ENCODE assay signal across 30 cellular contexts in genomic region chr10:42816917-42817316, GRCh38.
"Had no signal": no experiment of that assay in that cellular context is flagged by ENCODE, and none has a peak within 500 bp of the region (broad histone marks: within the 10 kb centered on the region; RNA-seq: fewer than 3 reads in every experiment).

No MANE protein-coding gene starts in this region.

- H3K27me3 Mint-ChIP-seq: activated naive CD8-positive, alpha-beta T cell treated with anti-CD3 and anti-CD28 coated beads, Interleukin-2, amount 10 ng/mL, durations not matched to agents 7 days and 5 days had no signal

- FAIRE-seq: astrocyte had no signal

- H3K4me3 Mint-ChIP-seq: activated naive CD8-positive, alpha-beta T cell treated with anti-CD3 and anti-CD28 coated beads, Interleukin-2, amount 10 ng/mL, durations not matched to agents 7 days and 5 days; activated T-cell treated with anti-CD3 and anti-CD28 coated beads, Interleukin-2, amount 50 U/mL, for 72 hours; nephron had no signal

- H3K4me1 ChIP-seq: esophagus muscularis mucosa, foreskin keratinocyte, heart right ventricle, prostate gland, suprapubic skin, tibial artery had no signal

- H3K36me3 ChIP-seq: ovary, prostate gland had no signal

- H3K27ac Mint-ChIP-seq: activated naive CD8-positive, alpha-beta T cell treated with anti-CD3 and anti-CD28 coated beads, Interleukin-2, amount 10 ng/mL, durations not matched to agents 7 days and 5 days; activated T-cell treated with anti-CD3 and anti-CD28 coated beads, Interleukin-2, amount 50 U/mL, for 72 hours; nephron had no signal

- H3K27me3 ChIP-seq: brain microvascular endothelial cell, esophagus muscularis mucosa, foreskin keratinocyte, heart right ventricle, neutrophil, ovary, suprapubic skin, tibial artery had no signal

- H3K4me1 Mint-ChIP-seq: nephron had no signal

- H3K9me3 ChIP-seq: esophagus muscularis mucosa, neutrophil, ovary, prostate gland, suprapubic skin had no signal

- H3K27ac ChIP-seq: brain microvascular endothelial cell, esophagus muscularis mucosa, foreskin keratinocyte, heart right ventricle, left ventricle myocardium inferior, neutrophil, ovary, prostate gland, skin epidermis, suprapubic skin, tibial artery had no signal

- DNase-seq: activated CD4-positive, alpha-beta T cell treated with anti-CD3 and anti-CD28 coated beads for 1 hour; activated CD4-positive, alpha-beta T cell treated with anti-CD3 and anti-CD28 coated beads, Interleukin-2, amount 50 U/mL, for 1 hour; activated effector memory CD4-positive, alpha-beta T cell treated with Interleukin-2 at 50 U/mL for 16 hours; activated naive CD4-positive, alpha-beta T cell treated with Interleukin-2 at 50 U/mL for 16 hours; activated naive CD8-positive, alpha-beta T cell treated with anti-CD3 and anti-CD28 coated beads, Interleukin-2, amount 10 ng/mL, durations not matched to agents 7 days and 5 days; activated T-cell treated with anti-CD3 and anti-CD28 coated beads for 4 hours; activated T-cell treated with anti-CD3 and anti-CD28 coated beads, Interleukin-2, amount 50 U/mL, for 72 hours; amniotic stem cell; brain microvascular endothelial cell; foreskin keratinocyte; heart right ventricle; islet precursor cell; left ventricle myocardium inferior; mucosa of descending colon; ovary; retina; stimulated activated CD4-positive, alpha-beta T cell treated with anti-CD3 and anti-CD28 coated beads, Interleukin-12 subunit alpha, Interleukin-12 subunit beta, amount 100 ng/mL, for 4 hours; stimulated activated CD4-positive, alpha-beta T cell treated with anti-CD3 and anti-CD28 coated beads, Interleukin-4, amount 100 ng/mL, for 24 hours; stimulated activated naive CD4-positive, alpha-beta T cell; T-helper 2 cell; tibial artery had no signal

- ATAC-seq: activated T-cell treated with anti-CD3 and anti-CD28 coated beads, Interleukin-2, amount 50 U/mL, for 72 hours; foreskin keratinocyte; heart right ventricle; mucosa of descending colon; sciatic nerve had no signal

- H3K4me3 ChIP-seq: esophagus muscularis mucosa, heart right ventricle, left ventricle myocardium inferior, lung, mucosa of descending colon, ovary, prostate gland, skin epidermis, suprapubic skin, tibial artery had no signal
